ENCODE assay signal across 1 cellular context in genomic region chr12:94150483-94151225, GRCh38.
TF ChIP-seq lines count a peak whose summit lies in the region.

No MANE protein-coding gene starts in this region.

TF ChIP-seq in GM23338, 12 proteins besides CTCF, POLR2A, EP300 and RAD21 (continued from another document):
- TF ChIP-seq, protein P1, sequence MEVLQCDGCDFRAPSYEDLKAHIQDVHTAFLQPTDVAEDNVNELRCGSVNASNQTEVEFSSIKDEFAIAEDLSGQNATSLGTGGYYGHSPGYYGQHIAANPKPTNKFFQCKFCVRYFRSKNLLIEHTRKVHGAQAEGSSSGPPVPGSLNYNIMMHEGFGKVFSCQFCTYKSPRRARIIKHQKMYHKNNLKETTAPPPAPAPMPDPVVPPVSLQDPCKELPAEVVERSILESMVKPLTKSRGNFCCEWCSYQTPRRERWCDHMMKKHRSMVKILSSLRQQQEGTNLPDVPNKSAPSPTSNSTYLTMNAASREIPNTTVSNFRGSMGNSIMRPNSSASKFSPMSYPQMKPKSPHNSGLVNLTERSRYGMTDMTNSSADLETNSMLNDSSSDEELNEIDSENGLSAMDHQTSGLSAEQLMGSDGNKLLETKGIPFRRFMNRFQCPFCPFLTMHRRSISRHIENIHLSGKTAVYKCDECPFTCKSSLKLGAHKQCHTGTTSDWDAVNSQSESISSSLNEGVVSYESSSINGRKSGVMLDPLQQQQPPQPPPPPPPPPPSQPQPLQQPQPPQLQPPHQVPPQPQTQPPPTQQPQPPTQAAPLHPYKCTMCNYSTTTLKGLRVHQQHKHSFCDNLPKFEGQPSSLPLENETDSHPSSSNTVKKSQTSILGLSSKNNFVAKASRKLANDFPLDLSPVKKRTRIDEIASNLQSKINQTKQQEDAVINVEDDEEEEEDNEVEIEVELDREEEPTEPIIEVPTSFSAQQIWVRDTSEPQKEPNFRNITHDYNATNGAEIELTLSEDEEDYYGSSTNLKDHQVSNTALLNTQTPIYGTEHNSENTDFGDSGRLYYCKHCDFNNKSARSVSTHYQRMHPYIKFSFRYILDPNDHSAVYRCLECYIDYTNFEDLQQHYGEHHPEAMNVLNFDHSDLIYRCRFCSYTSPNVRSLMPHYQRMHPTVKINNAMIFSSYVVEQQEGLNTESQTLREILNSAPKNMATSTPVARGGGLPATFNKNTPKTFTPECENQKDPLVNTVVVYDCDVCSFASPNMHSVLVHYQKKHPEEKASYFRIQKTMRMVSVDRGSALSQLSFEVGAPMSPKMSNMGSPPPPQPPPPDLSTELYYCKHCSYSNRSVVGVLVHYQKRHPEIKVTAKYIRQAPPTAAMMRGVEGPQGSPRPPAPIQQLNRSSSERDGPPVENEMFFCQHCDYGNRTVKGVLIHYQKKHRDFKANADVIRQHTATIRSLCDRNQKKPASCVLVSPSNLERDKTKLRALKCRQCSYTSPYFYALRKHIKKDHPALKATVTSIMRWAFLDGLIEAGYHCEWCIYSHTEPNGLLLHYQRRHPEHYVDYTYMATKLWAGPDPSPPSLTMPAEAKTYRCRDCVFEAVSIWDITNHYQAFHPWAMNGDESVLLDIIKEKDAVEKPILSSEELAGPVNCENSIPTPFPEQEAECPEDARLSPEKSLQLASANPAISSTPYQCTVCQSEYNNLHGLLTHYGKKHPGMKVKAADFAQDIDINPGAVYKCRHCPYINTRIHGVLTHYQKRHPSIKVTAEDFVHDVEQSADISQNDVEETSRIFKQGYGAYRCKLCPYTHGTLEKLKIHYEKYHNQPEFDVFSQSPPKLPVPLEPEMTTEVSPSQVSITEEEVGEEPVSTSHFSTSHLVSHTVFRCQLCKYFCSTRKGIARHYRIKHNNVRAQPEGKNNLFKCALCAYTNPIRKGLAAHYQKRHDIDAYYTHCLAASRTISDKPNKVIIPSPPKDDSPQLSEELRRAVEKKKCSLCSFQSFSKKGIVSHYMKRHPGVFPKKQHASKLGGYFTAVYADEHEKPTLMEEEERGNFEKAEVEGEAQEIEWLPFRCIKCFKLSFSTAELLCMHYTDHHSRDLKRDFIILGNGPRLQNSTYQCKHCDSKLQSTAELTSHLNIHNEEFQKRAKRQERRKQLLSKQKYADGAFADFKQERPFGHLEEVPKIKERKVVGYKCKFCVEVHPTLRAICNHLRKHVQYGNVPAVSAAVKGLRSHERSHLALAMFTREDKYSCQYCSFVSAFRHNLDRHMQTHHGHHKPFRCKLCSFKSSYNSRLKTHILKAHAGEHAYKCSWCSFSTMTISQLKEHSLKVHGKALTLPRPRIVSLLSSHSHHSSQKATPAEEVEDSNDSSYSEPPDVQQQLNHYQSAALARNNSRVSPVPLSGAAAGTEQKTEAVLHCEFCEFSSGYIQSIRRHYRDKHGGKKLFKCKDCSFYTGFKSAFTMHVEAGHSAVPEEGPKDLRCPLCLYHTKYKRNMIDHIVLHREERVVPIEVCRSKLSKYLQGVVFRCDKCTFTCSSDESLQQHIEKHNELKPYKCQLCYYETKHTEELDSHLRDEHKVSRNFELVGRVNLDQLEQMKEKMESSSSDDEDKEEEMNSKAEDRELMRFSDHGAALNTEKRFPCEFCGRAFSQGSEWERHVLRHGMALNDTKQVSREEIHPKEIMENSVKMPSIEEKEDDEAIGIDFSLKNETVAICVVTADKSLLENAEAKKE (CRISPR knock-in tag; IDR thresholded peaks at IDR 0.05) = no peak
- TF ChIP-seq EZH2phosphoT487 (IDR thresholded peaks at IDR 0.05; ENCODE audit: unreplicated experiment) = peak; percentile 53
